In genomic region chr3:30520695-30521094, GRCh38 we compare ENCODE assay signal across 26 cellular contexts.
DNase-seq lines count a peak whose midpoint lies in the region; ATAC-seq and TF ChIP-seq lines count a peak whose summit lies in the region.
"Had no signal": no experiment of that assay in that cellular context is flagged by ENCODE, and none has a peak within 500 bp of the region (broad histone marks: within the 10 kb centered on the region; RNA-seq: fewer than 3 reads in every experiment).

No MANE protein-coding gene starts in this region.

- H3K36me3 ChIP-seq in left lung (no peaks in the 10 kb centered on the region), subcutaneous abdominal adipose tissue (ENCODE audit: control insufficient read depth in 5 of 5, insufficient read depth in 5 of 5, low read length in 5 of 5) (no peaks in the 10 kb centered on the region)

- H3K4me3 ChIP-seq in AG10803 (ENCODE audit: low read length) = no peak overlapping the region
- H3K4me3 ChIP-seq in coronary artery = no peak overlapping the region
- no peak overlapping the region for H3K4me3 ChIP-seq in left lung
- H3K4me3 ChIP-seq in subcutaneous abdominal adipose tissue (ENCODE audit: low read depth in 1 of 5, low read length in 5 of 5) = no peak overlapping the region
- H3K4me3 ChIP-seq: SK-N-MC had no signal

- DNase-seq in AG10803 (ENCODE audit: low read depth) (peak; percentile 20), coronary artery (ENCODE audit: low spot score) (no peak), left lung (no peak), cerebellar cortex (ENCODE audit: low spot score) (no peak), glomerular visceral epithelial cell (ENCODE audit: extremely low spot score) (no peak), mucosa of gallbladder (ENCODE audit: low spot score) (no peak)
- DNase-seq: ACHN; activated CD4-positive, alpha-beta memory T cell treated with anti-CD3 and anti-CD28 coated beads, Interleukin-2, amount 10 ng/mL, durations not matched to agents 7 days and 5 days; activated T-cell treated with anti-CD3 and anti-CD28 coated beads for 4 hours; C1 segment of cervical spinal cord; Calu3; HFFc6; hippocampal formation; kidney; mesendoderm; naive thymus-derived CD8-positive, alpha-beta T cell; NCI-H1105; NCI-H2029 treated with DMSO at 0.1 percent for 48 hours; NCI-H446 treated with DMSO at 0.1 percent for 48 hours; stimulated activated CD4-positive, alpha-beta T cell treated with anti-CD3 and anti-CD28 coated beads, Interleukin-1b, Interleukin-23, amount 100 ng/mL, for 48 hours had no signal

- no peak for ATAC-seq in left lung
- ATAC-seq in GM21447 (IDR thresholded peaks at IDR 0.05; ENCODE audit: unreplicated experiment) = no peak
- ATAC-seq: HepG2; naive thymus-derived CD8-positive, alpha-beta T cell; stimulated activated memory B cell treated with anti-CD40 and anti-IgM and Interleukin-4, amounts not matched to agents 10 μg/mL and 1 μg/mL and 100 μg/mL, for 72 hours; WTC11 had no signal

- H3K4me1 ChIP-seq in left lung = peaks cover 10 to 36% of the 10 kb centered on the region in 2 donors
- peaks cover 7 to 26% (median 14%) of the 10 kb centered on the region in 5 donors for H3K4me1 ChIP-seq in subcutaneous abdominal adipose tissue (ENCODE audit: control insufficient read depth in 5 of 5, insufficient read depth in 5 of 5, low read length in 5 of 5)

- TF ChIP-seq CTCF in AG10803 (conservative IDR thresholded peaks at IDR 0.05; ENCODE audit: low read length) (no peak), coronary artery (IDR thresholded peaks at IDR 0.05) (no peak), left lung (IDR thresholded peaks at IDR 0.05) (no peak)

- peak overlapping the region in 2 of 5 donors; percentile 48 to 69 for H3K9ac ChIP-seq in subcutaneous abdominal adipose tissue (ENCODE audit: low read length in 5 of 5)

- H3K9me3 ChIP-seq in left lung (no peaks in the 10 kb centered on the region), subcutaneous abdominal adipose tissue (ENCODE audit: control insufficient read depth in 5 of 5, low read length in 5 of 5) (no peaks in the 10 kb centered on the region)

- no peaks in the 10 kb centered on the region for H3K27me3 ChIP-seq in left lung
- no peaks in the 10 kb centered on the region for H3K27me3 ChIP-seq in subcutaneous abdominal adipose tissue (ENCODE audit: control insufficient read depth in 5 of 5, insufficient read depth in 4 of 5, low read length in 5 of 5)

- H3K27ac ChIP-seq in coronary artery (peak overlapping the region; percentile 15 to 36), left lung (peak overlapping the region; percentile 7 to 60), subcutaneous abdominal adipose tissue (ENCODE audit: low read depth, low read length) (peak overlapping the region; percentile 57)
- H3K27ac ChIP-seq: SK-N-MC had no signal

- intact Hi-C loops in left lung (cut with DNase I) = no loop called here
